ENCODE assay signal across 13 cellular contexts in genomic region chr10:62075912-62076311, GRCh38.
DNase-seq lines count a peak whose midpoint lies in the region; ATAC-seq and TF ChIP-seq lines count a peak whose summit lies in the region.
"Had no signal": no experiment of that assay in that cellular context is flagged by ENCODE, and none has a peak within 500 bp of the region (broad histone marks: within the 10 kb centered on the region; RNA-seq: fewer than 3 reads in every experiment).

No MANE protein-coding gene starts in this region.

- intact Hi-C loops in sigmoid colon (cut with DNase I): no loop called here

- H3K27me3 ChIP-seq in adipocyte (replicated peaks; ENCODE audit: control insufficient read depth, insufficient read depth, low read length): no peaks in the 10 kb centered on the region
- H3K27me3 ChIP-seq in sigmoid colon: no peaks in the 10 kb centered on the region
- H3K27me3 ChIP-seq: pancreas had no signal

- TF ChIP-seq POLR2A in sigmoid colon (IDR thresholded peaks at IDR 0.05): no peak

- ATAC-seq in HG03457 (IDR thresholded peaks at IDR 0.05; ENCODE audit: unreplicated experiment) (no peak), GM21367 (IDR thresholded peaks at IDR 0.05; ENCODE audit: unreplicated experiment) (no peak)
- ATAC-seq: left lobe of liver had no signal

- H3K4me3 ChIP-seq in adipocyte (ENCODE audit: low read length) (no peak overlapping the region), sigmoid colon (no peak overlapping the region)
- H3K4me3 ChIP-seq: pancreas had no signal

- H3K9me3 ChIP-seq in adipocyte (ENCODE audit: control insufficient read depth, low read length) (no peaks in the 10 kb centered on the region), sigmoid colon (no peaks in the 10 kb centered on the region)
- H3K9me3 ChIP-seq: pancreas, SK-N-SH had no signal

- peaks cover 86% of the 10 kb centered on the region for H3K36me3 ChIP-seq in adipocyte (ENCODE audit: control insufficient read depth, insufficient read depth, low read length, severe bottlenecking)
- peaks cover 7 to 54% (median 12%) of the 10 kb centered on the region in 4 donors for H3K36me3 ChIP-seq in sigmoid colon

- H3K4me1 ChIP-seq in adipocyte (ENCODE audit: control insufficient read depth, insufficient read depth, low read length): peaks cover 89% of the 10 kb centered on the region
- peaks cover 0 to 88% (median 72%) of the 10 kb centered on the region in 4 donors for H3K4me1 ChIP-seq in sigmoid colon

- H3K9ac ChIP-seq in adipocyte (ENCODE audit: low read length): peak overlapping the region; percentile 73

- DNase-seq in NCI-H1436 (lab: John Stamatoyannopoulos, UW) (peak; percentile 69), NCI-H1436 treated with DMSO at 0.1 percent for 48 hours (lab: John Stamatoyannopoulos, UW) (no peak), NCI-H2029 (lab: John Stamatoyannopoulos, UW) (peak; percentile 23), adipocyte (ENCODE audit: low read depth) (no peak), sigmoid colon (no peak), HPDE6-E6E7 (ENCODE audit: extremely low spot score) (no peak)
- DNase-seq: 8988T; activated CD8-positive, alpha-beta memory T cell treated with anti-CD3 and anti-CD28 coated beads for 24 hours; pancreas; SK-N-SH had no signal

- 87 to 88% methylated on average over 8 of the region's 8 CpGs for WGBS in sigmoid colon, 2 donors

- no peak for TF ChIP-seq EP300 in sigmoid colon (IDR thresholded peaks at IDR 0.05)

- H3K27ac ChIP-seq in sigmoid colon: peak overlapping the region; percentile 32 to 84 (median 78)

- TF ChIP-seq CTCF in sigmoid colon (IDR thresholded peaks at IDR 0.05): no peak

Comparison
In these comparisons a context has a peak if more than half of its experiments do, and no peak if none do; other contexts are left out.
1. DNase-seq: peak in NCI-H1436 (single experiment) and NCI-H2029 (single experiment); none in NCI-H1436 treated with DMSO at 0.1 percent for 48 hours (single experiment), adipocyte (single experiment), sigmoid colon (single experiment) and HPDE6-E6E7 (single experiment).